Comparison of ENCODE assay signal across 1 cellular context in the genomic region with DNA sequence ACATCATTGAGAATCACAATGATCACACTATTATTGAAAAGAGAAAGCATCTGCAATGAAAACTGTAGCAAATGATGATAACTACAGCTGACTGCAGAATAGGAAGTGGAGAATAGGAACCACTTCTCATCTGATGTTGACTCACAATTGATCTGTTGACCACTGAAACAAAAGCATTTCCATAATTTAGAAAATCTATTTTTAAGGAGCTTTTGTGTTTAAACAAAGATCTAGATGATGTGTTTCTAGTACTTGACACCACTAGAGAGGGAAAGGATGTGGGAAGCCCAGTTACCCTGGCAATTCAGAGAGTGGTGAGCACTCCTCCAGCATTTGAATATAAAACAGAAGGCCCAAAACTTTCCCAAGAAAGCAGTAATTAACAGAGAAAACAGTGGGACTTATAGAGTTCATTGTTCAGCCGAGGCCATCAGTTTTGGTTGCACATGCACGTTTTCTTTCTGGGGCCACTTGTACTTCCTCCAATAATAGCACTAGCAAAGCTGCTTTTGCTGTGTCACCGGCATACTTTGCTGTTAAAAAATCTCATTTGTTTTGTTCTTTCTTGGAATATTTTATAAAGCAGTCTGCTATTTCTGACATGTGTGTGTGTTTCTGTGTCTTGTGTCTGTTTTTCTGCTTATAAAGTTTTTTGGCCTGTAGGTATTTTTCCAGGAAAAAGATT.
TF ChIP-seq lines count a peak whose summit lies in the region.

No MANE protein-coding gene starts in this region.

TF ChIP-seq in GM23338, 12 proteins besides CTCF, POLR2A, EP300 and RAD21 (continued from another document):
- TF ChIP-seq, protein P1, sequence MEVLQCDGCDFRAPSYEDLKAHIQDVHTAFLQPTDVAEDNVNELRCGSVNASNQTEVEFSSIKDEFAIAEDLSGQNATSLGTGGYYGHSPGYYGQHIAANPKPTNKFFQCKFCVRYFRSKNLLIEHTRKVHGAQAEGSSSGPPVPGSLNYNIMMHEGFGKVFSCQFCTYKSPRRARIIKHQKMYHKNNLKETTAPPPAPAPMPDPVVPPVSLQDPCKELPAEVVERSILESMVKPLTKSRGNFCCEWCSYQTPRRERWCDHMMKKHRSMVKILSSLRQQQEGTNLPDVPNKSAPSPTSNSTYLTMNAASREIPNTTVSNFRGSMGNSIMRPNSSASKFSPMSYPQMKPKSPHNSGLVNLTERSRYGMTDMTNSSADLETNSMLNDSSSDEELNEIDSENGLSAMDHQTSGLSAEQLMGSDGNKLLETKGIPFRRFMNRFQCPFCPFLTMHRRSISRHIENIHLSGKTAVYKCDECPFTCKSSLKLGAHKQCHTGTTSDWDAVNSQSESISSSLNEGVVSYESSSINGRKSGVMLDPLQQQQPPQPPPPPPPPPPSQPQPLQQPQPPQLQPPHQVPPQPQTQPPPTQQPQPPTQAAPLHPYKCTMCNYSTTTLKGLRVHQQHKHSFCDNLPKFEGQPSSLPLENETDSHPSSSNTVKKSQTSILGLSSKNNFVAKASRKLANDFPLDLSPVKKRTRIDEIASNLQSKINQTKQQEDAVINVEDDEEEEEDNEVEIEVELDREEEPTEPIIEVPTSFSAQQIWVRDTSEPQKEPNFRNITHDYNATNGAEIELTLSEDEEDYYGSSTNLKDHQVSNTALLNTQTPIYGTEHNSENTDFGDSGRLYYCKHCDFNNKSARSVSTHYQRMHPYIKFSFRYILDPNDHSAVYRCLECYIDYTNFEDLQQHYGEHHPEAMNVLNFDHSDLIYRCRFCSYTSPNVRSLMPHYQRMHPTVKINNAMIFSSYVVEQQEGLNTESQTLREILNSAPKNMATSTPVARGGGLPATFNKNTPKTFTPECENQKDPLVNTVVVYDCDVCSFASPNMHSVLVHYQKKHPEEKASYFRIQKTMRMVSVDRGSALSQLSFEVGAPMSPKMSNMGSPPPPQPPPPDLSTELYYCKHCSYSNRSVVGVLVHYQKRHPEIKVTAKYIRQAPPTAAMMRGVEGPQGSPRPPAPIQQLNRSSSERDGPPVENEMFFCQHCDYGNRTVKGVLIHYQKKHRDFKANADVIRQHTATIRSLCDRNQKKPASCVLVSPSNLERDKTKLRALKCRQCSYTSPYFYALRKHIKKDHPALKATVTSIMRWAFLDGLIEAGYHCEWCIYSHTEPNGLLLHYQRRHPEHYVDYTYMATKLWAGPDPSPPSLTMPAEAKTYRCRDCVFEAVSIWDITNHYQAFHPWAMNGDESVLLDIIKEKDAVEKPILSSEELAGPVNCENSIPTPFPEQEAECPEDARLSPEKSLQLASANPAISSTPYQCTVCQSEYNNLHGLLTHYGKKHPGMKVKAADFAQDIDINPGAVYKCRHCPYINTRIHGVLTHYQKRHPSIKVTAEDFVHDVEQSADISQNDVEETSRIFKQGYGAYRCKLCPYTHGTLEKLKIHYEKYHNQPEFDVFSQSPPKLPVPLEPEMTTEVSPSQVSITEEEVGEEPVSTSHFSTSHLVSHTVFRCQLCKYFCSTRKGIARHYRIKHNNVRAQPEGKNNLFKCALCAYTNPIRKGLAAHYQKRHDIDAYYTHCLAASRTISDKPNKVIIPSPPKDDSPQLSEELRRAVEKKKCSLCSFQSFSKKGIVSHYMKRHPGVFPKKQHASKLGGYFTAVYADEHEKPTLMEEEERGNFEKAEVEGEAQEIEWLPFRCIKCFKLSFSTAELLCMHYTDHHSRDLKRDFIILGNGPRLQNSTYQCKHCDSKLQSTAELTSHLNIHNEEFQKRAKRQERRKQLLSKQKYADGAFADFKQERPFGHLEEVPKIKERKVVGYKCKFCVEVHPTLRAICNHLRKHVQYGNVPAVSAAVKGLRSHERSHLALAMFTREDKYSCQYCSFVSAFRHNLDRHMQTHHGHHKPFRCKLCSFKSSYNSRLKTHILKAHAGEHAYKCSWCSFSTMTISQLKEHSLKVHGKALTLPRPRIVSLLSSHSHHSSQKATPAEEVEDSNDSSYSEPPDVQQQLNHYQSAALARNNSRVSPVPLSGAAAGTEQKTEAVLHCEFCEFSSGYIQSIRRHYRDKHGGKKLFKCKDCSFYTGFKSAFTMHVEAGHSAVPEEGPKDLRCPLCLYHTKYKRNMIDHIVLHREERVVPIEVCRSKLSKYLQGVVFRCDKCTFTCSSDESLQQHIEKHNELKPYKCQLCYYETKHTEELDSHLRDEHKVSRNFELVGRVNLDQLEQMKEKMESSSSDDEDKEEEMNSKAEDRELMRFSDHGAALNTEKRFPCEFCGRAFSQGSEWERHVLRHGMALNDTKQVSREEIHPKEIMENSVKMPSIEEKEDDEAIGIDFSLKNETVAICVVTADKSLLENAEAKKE (CRISPR knock-in tag; IDR thresholded peaks at IDR 0.05): no peak
